14 cellular contexts compared by ENCODE assay signal in genomic region chr2:134140251-134140661, GRCh38.
DNase-seq lines count a peak whose midpoint lies in the region; ATAC-seq and TF ChIP-seq lines count a peak whose summit lies in the region.
"Had no signal": no experiment of that assay in that cellular context is flagged by ENCODE, and none has a peak within 500 bp of the region (broad histone marks: within the 10 kb centered on the region; RNA-seq: fewer than 3 reads in every experiment).

No MANE protein-coding gene starts in this region.

- no peak for TF ChIP-seq POLR2A in prostate gland (IDR thresholded peaks at IDR 0.05)

- no peaks in the 10 kb centered on the region for H3K27me3 Mint-ChIP-seq in stimulated activated naive B cell treated with anti-CD40 and anti-IgM and Interleukin-4, amounts not matched to agents 10 μg/mL and 1 μg/mL and 100 μg/mL, for 72 hours
- H3K27me3 Mint-ChIP-seq in activated naive CD4-positive, alpha-beta T cell treated with anti-CD3 and anti-CD28 coated beads for 36 hours (ENCODE audit: low read depth), result no peaks in the 10 kb centered on the region
- H3K27me3 Mint-ChIP-seq: activated CD4-positive, alpha-beta T cell treated with anti-CD3 and anti-CD28 coated beads, Interleukin-2, amount 10 ng/mL, durations not matched to agents 24 days and 14 days; activated naive CD8-positive, alpha-beta T cell treated with anti-CD3 and anti-CD28 coated beads, Interleukin-2, amount 10 ng/mL, durations not matched to agents 7 days and 5 days had no signal

- H3K36me3 ChIP-seq in prostate gland, result no peaks in the 10 kb centered on the region

- H3K4me3 ChIP-seq in prostate gland, result no peak overlapping the region

- CTCF ChIA-PET in activated naive CD4-positive, alpha-beta T cell treated with anti-CD3 and anti-CD28 coated beads for 36 hours (lab: Charles Lee), result interaction anchor here (1.0 kb wide), 1 partner anchor 68 kb away, joined by 3 read pairs; no protein-coding TSS in a partner anchor

- no peak overlapping the region for H3K27ac ChIP-seq in prostate gland
- H3K27ac ChIP-seq: 22Rv1 had no signal

- ATAC-seq in left lobe of liver (peak; percentile 46), GM19452 (IDR thresholded peaks at IDR 0.05; ENCODE audit: unreplicated experiment) (no peak)
- no peak for ATAC-seq in stimulated activated naive B cell treated with anti-CD40 and anti-IgM and Interleukin-4, amounts not matched to agents 10 μg/mL and 1 μg/mL and 100 μg/mL, for 72 hours (replicated peaks)

- no peak for TF ChIP-seq CTCF in prostate gland (IDR thresholded peaks at IDR 0.05)

- intact Hi-C loops in activated naive CD4-positive, alpha-beta T cell treated with anti-CD3 and anti-CD28 coated beads for 36 hours (cut with micrococcal nuclease), result no loop called here
- intact Hi-C loops in prostate gland (cut with DNase I), result no loop called here

- no peaks in the 10 kb centered on the region for H3K27me3 ChIP-seq in prostate gland (replicated peaks; ENCODE audit: insufficient read depth)

- H3K4me3 Mint-ChIP-seq in stimulated activated naive B cell treated with anti-CD40 and anti-IgM and Interleukin-4, amounts not matched to agents 10 μg/mL and 1 μg/mL and 100 μg/mL, for 72 hours, result no peak overlapping the region
- no peak overlapping the region for H3K4me3 Mint-ChIP-seq in activated naive CD4-positive, alpha-beta T cell treated with anti-CD3 and anti-CD28 coated beads for 36 hours
- H3K4me3 Mint-ChIP-seq: activated CD4-positive, alpha-beta T cell treated with anti-CD3 and anti-CD28 coated beads, Interleukin-2, amount 10 ng/mL, durations not matched to agents 24 days and 14 days; activated naive CD8-positive, alpha-beta T cell treated with anti-CD3 and anti-CD28 coated beads, Interleukin-2, amount 10 ng/mL, durations not matched to agents 7 days and 5 days had no signal

- peak; percentile 30 for DNase-seq in NCI-H345 (lab: John Stamatoyannopoulos, UW)
- no peak for DNase-seq in NCI-H345 treated with DMSO at 0.1 percent for 48 hours (lab: John Stamatoyannopoulos, UW; ENCODE audit: unreplicated experiment)
- DNase-seq in astrocyte of the hippocampus (ENCODE audit: low read depth, low spot score), result peak; percentile 15
- DNase-seq in left lobe of liver (ENCODE audit: low spot score), result no peak
- DNase-seq in stimulated activated naive B cell treated with anti-CD40 and anti-IgM and Interleukin-4, amounts not matched to agents 10 μg/mL and 1 μg/mL and 100 μg/mL, for 72 hours, result no peak
- DNase-seq in activated naive CD4-positive, alpha-beta T cell treated with anti-CD3 and anti-CD28 coated beads for 36 hours, result no peak
- no peak for DNase-seq in prostate gland (ENCODE audit: low spot score)
- DNase-seq: activated CD4-positive, alpha-beta T cell treated with anti-CD3 and anti-CD28 coated beads, Interleukin-2, amount 10 ng/mL, durations not matched to agents 24 days and 14 days; activated naive CD8-positive, alpha-beta T cell treated with anti-CD3 and anti-CD28 coated beads, Interleukin-2, amount 10 ng/mL, durations not matched to agents 7 days and 5 days; kidney glomerular epithelial cell; NCI-H1436; SIG-M5 had no signal

- H3K27ac Mint-ChIP-seq in stimulated activated naive B cell treated with anti-CD40 and anti-IgM and Interleukin-4, amounts not matched to agents 10 μg/mL and 1 μg/mL and 100 μg/mL, for 72 hours, result peak overlapping the region; percentile 37
- H3K27ac Mint-ChIP-seq in activated naive CD4-positive, alpha-beta T cell treated with anti-CD3 and anti-CD28 coated beads for 36 hours, result no peak overlapping the region
- H3K27ac Mint-ChIP-seq: activated CD4-positive, alpha-beta T cell treated with anti-CD3 and anti-CD28 coated beads, Interleukin-2, amount 10 ng/mL, durations not matched to agents 24 days and 14 days; activated naive CD8-positive, alpha-beta T cell treated with anti-CD3 and anti-CD28 coated beads, Interleukin-2, amount 10 ng/mL, durations not matched to agents 7 days and 5 days had no signal

- H3K4me1 ChIP-seq in prostate gland (replicated peaks), result no peaks in the 10 kb centered on the region

- 71% methylated on average over 9 of the region's 9 CpGs for WGBS in prostate gland

- H3K4me1 Mint-ChIP-seq in stimulated activated naive B cell treated with anti-CD40 and anti-IgM and Interleukin-4, amounts not matched to agents 10 μg/mL and 1 μg/mL and 100 μg/mL, for 72 hours, result peaks cover 67 to 95% of the 10 kb centered on the region in 2 donors
- peaks cover 52% of the 10 kb centered on the region for H3K4me1 Mint-ChIP-seq in activated naive CD4-positive, alpha-beta T cell treated with anti-CD3 and anti-CD28 coated beads for 36 hours (ENCODE audit: low read depth)

- no peaks in the 10 kb centered on the region for H3K9me3 ChIP-seq in prostate gland

- no peaks in the 10 kb centered on the region for H3K9me3 Mint-ChIP-seq in stimulated activated naive B cell treated with anti-CD40 and anti-IgM and Interleukin-4, amounts not matched to agents 10 μg/mL and 1 μg/mL and 100 μg/mL, for 72 hours
- H3K9me3 Mint-ChIP-seq in activated naive CD4-positive, alpha-beta T cell treated with anti-CD3 and anti-CD28 coated beads for 36 hours, result no peaks in the 10 kb centered on the region
- H3K9me3 Mint-ChIP-seq: activated CD4-positive, alpha-beta T cell treated with anti-CD3 and anti-CD28 coated beads, Interleukin-2, amount 10 ng/mL, durations not matched to agents 24 days and 14 days; activated naive CD8-positive, alpha-beta T cell treated with anti-CD3 and anti-CD28 coated beads, Interleukin-2, amount 10 ng/mL, durations not matched to agents 7 days and 5 days had no signal

- H3K36me3 Mint-ChIP-seq in stimulated activated naive B cell treated with anti-CD40 and anti-IgM and Interleukin-4, amounts not matched to agents 10 μg/mL and 1 μg/mL and 100 μg/mL, for 72 hours, result peaks cover 23 to 43% of the 10 kb centered on the region in 2 donors
- H3K36me3 Mint-ChIP-seq in activated naive CD4-positive, alpha-beta T cell treated with anti-CD3 and anti-CD28 coated beads for 36 hours (ENCODE audit: low read depth), result peaks cover 4% of the 10 kb centered on the region

Comparison
In these comparisons a context has a peak if more than half of its experiments do, and no peak if none do; other contexts are left out.
1. DNase-seq: peak in NCI-H345 (single experiment) and astrocyte of the hippocampus (single experiment); none in NCI-H345 treated with DMSO at 0.1 percent for 48 hours (single experiment), left lobe of liver (single experiment), stimulated activated naive B cell treated with anti-CD40 and anti-IgM and Interleukin-4, amounts not matched to agents 10 μg/mL and 1 μg/mL and 100 μg/mL, for 72 hours (single experiment), activated naive CD4-positive, alpha-beta T cell treated with anti-CD3 and anti-CD28 coated beads for 36 hours (single experiment) and prostate gland (single experiment).